Comparison of ENCODE assay signal across 1 cellular context in genomic region chr9:128127568-128127989, GRCh38.
TF ChIP-seq lines count a peak whose summit lies in the region.

Gene PTGES2 (minus strand): TSS chr9:128127729. CDS start chr9:128127717, 12 bp downstream.

TF ChIP-seq in GM12878, 131 proteins besides CTCF, POLR2A, EP300 and RAD21 (continued from another document and continues in another):
- TF ChIP-seq REST (IDR thresholded peaks at IDR 0.05; ENCODE audit: low read depth, low read length) = no peak
- TF ChIP-seq HDGF (IDR thresholded peaks at IDR 0.05) = no peak
- TF ChIP-seq IKZF2 (IDR thresholded peaks at IDR 0.05) = no peak
- peak; percentile 92 to 97 for TF ChIP-seq BHLHE40 (IDR thresholded peaks at IDR 0.05; ENCODE audit: borderline replicate concordance in 1 of 2, low read depth in 2 of 2, low read length in 1 of 2)
- TF ChIP-seq CBFB (IDR thresholded peaks at IDR 0.05; ENCODE audit: low read depth) = no peak; the same call in 1 of the 2 replicates
- TF ChIP-seq USF2 (IDR thresholded peaks at IDR 0.05; ENCODE audit: borderline replicate concordance, low read depth, low read length) = no peak
- TF ChIP-seq TCF7 (IDR thresholded peaks at IDR 0.05; ENCODE audit: borderline replicate concordance) = no peak
- TF ChIP-seq NKRF (conservative IDR thresholded peaks at IDR 0.05) = peak; percentile 89
- TF ChIP-seq TBL1XR1 (IDR thresholded peaks at IDR 0.05; ENCODE audit: low read depth, low read length) = no peak
- TF ChIP-seq MTA3 (IDR thresholded peaks at IDR 0.05; ENCODE audit: borderline replicate concordance, low read length) = no peak
- TF ChIP-seq CREM (IDR thresholded peaks at IDR 0.05; ENCODE audit: low read depth) = peak; percentile 17; the same call in 1 of the 2 replicates
- TF ChIP-seq MEF2A (IDR thresholded peaks at IDR 0.05; ENCODE audit: insufficient read depth, low read depth, low read length) = 0 out of 2 replicates have a peak, but pooled peaks have one; percentile 25
- TF ChIP-seq SMC3 (IDR thresholded peaks at IDR 0.05; ENCODE audit: borderline replicate concordance, low read length) = no peak
- no peak for TF ChIP-seq CEBPB (IDR thresholded peaks at IDR 0.05; ENCODE audit: borderline replicate concordance in 1 of 2, low read depth in 2 of 2, low read length in 2 of 2)
- no peak for TF ChIP-seq ZNF622 (IDR thresholded peaks at IDR 0.05)
- TF ChIP-seq CBX5 (IDR thresholded peaks at IDR 0.05; ENCODE audit: low read depth) = no peak
- no peak for TF ChIP-seq IRF3 (IDR thresholded peaks at IDR 0.05)
- no peak for TF ChIP-seq IRF4 (IDR thresholded peaks at IDR 0.05; ENCODE audit: low read depth, low read length)
- peak; percentile 47; the same call in 1 of the 2 replicates for TF ChIP-seq ZNF207 (IDR thresholded peaks at IDR 0.05; ENCODE audit: borderline replicate concordance)
- TF ChIP-seq IRF5 (IDR thresholded peaks at IDR 0.05; ENCODE audit: borderline replicate concordance) = no peak
- no peak for TF ChIP-seq POLR2AphosphoS2 (IDR thresholded peaks at IDR 0.05; ENCODE audit: low read depth, low read length)
- TF ChIP-seq HCFC1 (IDR thresholded peaks at IDR 0.05; ENCODE audit: low read length) = peak; percentile 39; the same call in 1 of the 2 replicates
- 0 out of 2 replicates have a peak, but pooled peaks have one; percentile 51 for TF ChIP-seq E2F4 (IDR thresholded peaks at IDR 0.05; ENCODE audit: low read depth, low read length)
- TF ChIP-seq BRCA1 (IDR thresholded peaks at IDR 0.05; ENCODE audit: low read depth, low read length) = no peak
- TF ChIP-seq NFXL1 (IDR thresholded peaks at IDR 0.05; ENCODE audit: borderline replicate concordance) = 0 out of 2 replicates have a peak, but pooled peaks have one; percentile 28
- peak; percentile 87; the same call in 1 of the 2 replicates for TF ChIP-seq RB1 (IDR thresholded peaks at IDR 0.05; ENCODE audit: borderline replicate concordance)
- TF ChIP-seq ESRRA (IDR thresholded peaks at IDR 0.05; ENCODE audit: low read length) = no peak
- no peak for TF ChIP-seq PKNOX1 (IDR thresholded peaks at IDR 0.05)
- no peak for TF ChIP-seq CHD2 (IDR thresholded peaks at IDR 0.05; ENCODE audit: borderline replicate concordance, low read depth, low read length)
- TF ChIP-seq ATF3 (IDR thresholded peaks at IDR 0.05; ENCODE audit: borderline replicate concordance, extremely low read depth, low read depth, low read length) = no peak
- TF ChIP-seq ZBTB4 (CRISPR knock-in tag; IDR thresholded peaks at IDR 0.05) = no peak
- TF ChIP-seq PML (IDR thresholded peaks at IDR 0.05; ENCODE audit: low read length) = no peak
- peak; percentile 72; the same call in 1 of the 2 replicates for TF ChIP-seq STAT1 (conservative IDR thresholded peaks at IDR 0.05)
- no peak for TF ChIP-seq E4F1 (IDR thresholded peaks at IDR 0.05; ENCODE audit: borderline replicate concordance, partially characterized antibody)
- TF ChIP-seq MYC (IDR thresholded peaks at IDR 0.05; ENCODE audit: insufficient read depth, insufficient read length, insufficient replicate concordance, low read length, severe bottlenecking) = no peak
- peak; percentile 33; the same call in 1 of the 2 replicates for TF ChIP-seq SIN3A (IDR thresholded peaks at IDR 0.05; ENCODE audit: low read depth, low read length)
- TF ChIP-seq SP1 (IDR thresholded peaks at IDR 0.05; ENCODE audit: low read depth, low read length) = peak; percentile 48
- peak; percentile 87 for TF ChIP-seq DPF2 (IDR thresholded peaks at IDR 0.05)
- no peak for TF ChIP-seq KAT2A (conservative IDR thresholded peaks at IDR 0.05; ENCODE audit: control insufficient read depth, low read depth, low read length)
- no peak for TF ChIP-seq PAX8 (IDR thresholded peaks at IDR 0.05)
- TF ChIP-seq RAD51 (IDR thresholded peaks at IDR 0.05) = no peak
- no peak for TF ChIP-seq SUZ12 (IDR thresholded peaks at IDR 0.05; ENCODE audit: unreplicated experiment)
- TF ChIP-seq CREB1 (IDR thresholded peaks at IDR 0.05; ENCODE audit: low read depth) = no peak
- TF ChIP-seq CHD1 (IDR thresholded peaks at IDR 0.05; ENCODE audit: low read depth, low read length) = no peak
- no peak for TF ChIP-seq BCL11A (IDR thresholded peaks at IDR 0.05; ENCODE audit: low read depth, low read length)
- TF ChIP-seq SREBF1 (IDR thresholded peaks at IDR 0.05; ENCODE audit: low read length) = no peak
- TF ChIP-seq NR2F1 (conservative IDR thresholded peaks at IDR 0.05) = peak; percentile 75
- TF ChIP-seq ZNF217 (IDR thresholded peaks at IDR 0.05) = peak; percentile 83; the same call in 1 of the 2 replicates
